ENCODE assay signal across 19 cellular contexts in the genomic region with DNA sequence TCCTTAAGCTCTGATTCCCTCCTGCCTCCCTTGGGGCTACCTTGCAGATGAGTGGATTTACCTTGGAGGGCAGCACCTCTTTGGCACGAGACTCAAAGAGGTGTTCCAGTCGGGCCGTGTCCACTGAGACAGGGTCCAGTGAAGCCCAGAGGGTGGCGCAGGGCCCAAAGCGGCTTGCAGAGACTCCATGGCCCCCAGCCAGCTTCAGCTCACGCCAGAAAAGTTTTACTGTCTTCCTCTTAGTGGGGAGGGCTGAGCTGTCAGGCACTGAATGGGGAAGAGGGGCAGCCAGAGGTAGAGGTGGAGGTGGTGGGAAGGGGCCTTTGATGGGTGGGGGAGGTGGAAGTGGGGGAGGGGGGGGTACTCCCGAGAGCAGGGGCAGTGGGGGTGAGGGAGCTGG. TPM values are rescaled to one million over a fixed set of nuclear protein-coding genes. Genes with fewer than 3 reads are reported as not detected.
DNase-seq lines count a peak whose midpoint lies in the region; ATAC-seq and TF ChIP-seq lines count a peak whose summit lies in the region.
"Had no signal": no experiment of that assay in that cellular context is flagged by ENCODE, and none has a peak within 500 bp of the region (broad histone marks: within the 10 kb centered on the region; RNA-seq: fewer than 3 reads in every experiment).

No MANE protein-coding gene starts in this region.

- no peak overlapping the region for H3K4me3 Mint-ChIP-seq in activated CD4-positive, alpha-beta T cell treated with anti-CD3 and anti-CD28 coated beads, Interleukin-2, amount 10 ng/mL, durations not matched to agents 24 days and 14 days
- H3K4me3 Mint-ChIP-seq: CD14-positive monocyte; CD4-positive, alpha-beta memory T cell had no signal

- TF ChIP-seq CTCF in VCaP (conservative IDR thresholded peaks at IDR 0.05) (peak; percentile 45), osteoblast (IDR thresholded peaks at IDR 0.05; ENCODE audit: extremely low read depth, low read depth, low read length) (no peak)

- intact Hi-C loops in activated CD4-positive, alpha-beta T cell treated with anti-CD3 and anti-CD28 coated beads, Interleukin-2, amount 10 ng/mL, durations not matched to agents 24 days and 14 days (cut with micrococcal nuclease) = no loop called here

- DNase-seq in activated CD4-positive, alpha-beta T cell treated with anti-CD3 and anti-CD28 coated beads, Interleukin-2, amount 10 ng/mL, durations not matched to agents 24 days and 14 days = no peak
- DNase-seq in activated CD4-positive, alpha-beta T cell treated with anti-CD3 and anti-CD28 coated beads, Interleukin-2, amount 50 U/mL, for 1 hour = no peak
- DNase-seq in NT2/D1 (ENCODE audit: low read depth, low spot score) (no peak), osteoblast (ENCODE audit: insufficient read length, low spot score, missing footprints) (peak; percentile 26), NCI-H526 treated with DMSO at 0.1 percent for 48 hours (lab: John Stamatoyannopoulos, UW) (no peak)
- DNase-seq: 8988T; CD4-positive, alpha-beta memory T cell; DMS153; DND-41; EL; GM23248; HCEC 1CT had no signal

- H3K27me3 Mint-ChIP-seq in activated CD4-positive, alpha-beta T cell treated with anti-CD3 and anti-CD28 coated beads, Interleukin-2, amount 10 ng/mL, durations not matched to agents 24 days and 14 days = no peaks in the 10 kb centered on the region
- H3K27me3 Mint-ChIP-seq: CD4-positive, alpha-beta memory T cell had no signal

- peak overlapping the region; percentile 20 for H3K27ac Mint-ChIP-seq in activated CD4-positive, alpha-beta T cell treated with anti-CD3 and anti-CD28 coated beads, Interleukin-2, amount 10 ng/mL, durations not matched to agents 24 days and 14 days

- peaks cover 8% of the 10 kb centered on the region for H3K4me1 ChIP-seq in NT2/D1 (ENCODE audit: insufficient read depth, insufficient read length)
- peaks cover 5% of the 10 kb centered on the region for H3K4me1 ChIP-seq in osteoblast (ENCODE audit: insufficient read depth, low read length)

- no peak overlapping the region for H3K4me2 ChIP-seq in osteoblast (ENCODE audit: insufficient read depth, low read length)
- H3K4me2 ChIP-seq: BLaER1 had no signal

- H3K27ac ChIP-seq in VCaP = no peak overlapping the region; the same call in 1 of the 2 replicates
- no peak overlapping the region for H3K27ac ChIP-seq in osteoblast (ENCODE audit: low read depth, low read length)
- H3K27ac ChIP-seq: BLaER1, GM23248, HL-60 had no signal

- H4K20me1 ChIP-seq in osteoblast (ENCODE audit: insufficient read depth, low read length) = peaks cover 13% of the 10 kb centered on the region

- H3K9me3 ChIP-seq in NT2/D1 (ENCODE audit: insufficient read depth, low read length) (no peaks in the 10 kb centered on the region), osteoblast (ENCODE audit: low read depth, low read length) (no peaks in the 10 kb centered on the region)
- H3K9me3 ChIP-seq: BLaER1 had no signal

- H3K36me3 Mint-ChIP-seq in activated CD4-positive, alpha-beta T cell treated with anti-CD3 and anti-CD28 coated beads, Interleukin-2, amount 10 ng/mL, durations not matched to agents 24 days and 14 days (ENCODE audit: low read depth) = peaks cover 76% of the 10 kb centered on the region

- ATAC-seq in GM21515 (IDR thresholded peaks at IDR 0.05; ENCODE audit: unreplicated experiment) (no peak), GM19467 (IDR thresholded peaks at IDR 0.05; ENCODE audit: unreplicated experiment) (no peak)
- ATAC-seq: GM12878 had no signal

- H2AFZ ChIP-seq in osteoblast (ENCODE audit: low read length) = no peak overlapping the region
- H2AFZ ChIP-seq: GM23248 had no signal

- H3K36me3 ChIP-seq in NT2/D1 (ENCODE audit: insufficient read depth, insufficient read length, low read length) (peaks cover 90% of the 10 kb centered on the region), osteoblast (ENCODE audit: insufficient read depth, low read length) (peaks cover 85% of the 10 kb centered on the region)

- H3K27me3 ChIP-seq in NT2/D1 (ENCODE audit: insufficient read depth, insufficient read length) = no peaks in the 10 kb centered on the region
- no peaks in the 10 kb centered on the region for H3K27me3 ChIP-seq in osteoblast (ENCODE audit: insufficient read depth, low read length)
- H3K27me3 ChIP-seq: BLaER1 had no signal

- peak overlapping the region; percentile 32 for H3K9ac ChIP-seq in NT2/D1 (ENCODE audit: insufficient read length, low read depth)
- H3K9ac ChIP-seq: BLaER1, GM23248 had no signal

- peaks cover 41% of the 10 kb centered on the region for H3K79me2 ChIP-seq in osteoblast (ENCODE audit: insufficient read depth, low read length)

- H3K4me3 ChIP-seq in NT2/D1 (ENCODE audit: insufficient read length, low read depth) = no peak overlapping the region
- no peak overlapping the region for H3K4me3 ChIP-seq in osteoblast (ENCODE audit: insufficient read depth, low read length)
- H3K4me3 ChIP-seq: BLaER1, GM12878, GM23248 had no signal

- H3K4me1 Mint-ChIP-seq in activated CD4-positive, alpha-beta T cell treated with anti-CD3 and anti-CD28 coated beads, Interleukin-2, amount 10 ng/mL, durations not matched to agents 24 days and 14 days = peaks cover 5% of the 10 kb centered on the region

- no peaks in the 10 kb centered on the region for H3K9me3 Mint-ChIP-seq in activated CD4-positive, alpha-beta T cell treated with anti-CD3 and anti-CD28 coated beads, Interleukin-2, amount 10 ng/mL, durations not matched to agents 24 days and 14 days
- H3K9me3 Mint-ChIP-seq: CD4-positive, alpha-beta memory T cell had no signal

RNA-seq across cellular contexts. Expression of a gene that starts 6.7 kb away (rescaled TPM):
- total RNA-seq in activated CD4-positive, alpha-beta T cell treated with anti-CD3 and anti-CD28 coated beads, Interleukin-2, amount 10 ng/mL, durations not matched to agents 24 days and 14 days = 65.0 and 65.6 TPM in 2 replicates
- 22.4 and 25.3 TPM in 2 replicates for total RNA-seq in osteoblast

RNA-seq across cellular contexts. Expression of a gene that starts 13.7 kb away (rescaled TPM):
- total RNA-seq in activated CD4-positive, alpha-beta T cell treated with anti-CD3 and anti-CD28 coated beads, Interleukin-2, amount 10 ng/mL, durations not matched to agents 24 days and 14 days = 128 TPM in 2 replicates
- total RNA-seq in osteoblast = 27.4 and 28.2 TPM in 2 replicates

RNA-seq across cellular contexts. Expression of a gene that starts 15.2 kb away (rescaled TPM):
- total RNA-seq in activated CD4-positive, alpha-beta T cell treated with anti-CD3 and anti-CD28 coated beads, Interleukin-2, amount 10 ng/mL, durations not matched to agents 24 days and 14 days = 5.3 TPM in 2 replicates
- 2.9 and 3.6 TPM in 2 replicates for total RNA-seq in osteoblast

RNA-seq across cellular contexts. Expression of a gene that starts 34.7 kb away (rescaled TPM):
- total RNA-seq in activated CD4-positive, alpha-beta T cell treated with anti-CD3 and anti-CD28 coated beads, Interleukin-2, amount 10 ng/mL, durations not matched to agents 24 days and 14 days = 8.2 and 8.7 TPM in 2 replicates
- 0.29 and 0.36 TPM in 2 replicates for total RNA-seq in osteoblast

RNA-seq across cellular contexts. Expression of a gene that starts 41.6 kb away (rescaled TPM):
- total RNA-seq in activated CD4-positive, alpha-beta T cell treated with anti-CD3 and anti-CD28 coated beads, Interleukin-2, amount 10 ng/mL, durations not matched to agents 24 days and 14 days = 165 and 166 TPM in 2 replicates
- total RNA-seq in osteoblast = 51.9 and 56.5 TPM in 2 replicates
